ENCODE assay signal across 24 cellular contexts in the genomic region with DNA sequence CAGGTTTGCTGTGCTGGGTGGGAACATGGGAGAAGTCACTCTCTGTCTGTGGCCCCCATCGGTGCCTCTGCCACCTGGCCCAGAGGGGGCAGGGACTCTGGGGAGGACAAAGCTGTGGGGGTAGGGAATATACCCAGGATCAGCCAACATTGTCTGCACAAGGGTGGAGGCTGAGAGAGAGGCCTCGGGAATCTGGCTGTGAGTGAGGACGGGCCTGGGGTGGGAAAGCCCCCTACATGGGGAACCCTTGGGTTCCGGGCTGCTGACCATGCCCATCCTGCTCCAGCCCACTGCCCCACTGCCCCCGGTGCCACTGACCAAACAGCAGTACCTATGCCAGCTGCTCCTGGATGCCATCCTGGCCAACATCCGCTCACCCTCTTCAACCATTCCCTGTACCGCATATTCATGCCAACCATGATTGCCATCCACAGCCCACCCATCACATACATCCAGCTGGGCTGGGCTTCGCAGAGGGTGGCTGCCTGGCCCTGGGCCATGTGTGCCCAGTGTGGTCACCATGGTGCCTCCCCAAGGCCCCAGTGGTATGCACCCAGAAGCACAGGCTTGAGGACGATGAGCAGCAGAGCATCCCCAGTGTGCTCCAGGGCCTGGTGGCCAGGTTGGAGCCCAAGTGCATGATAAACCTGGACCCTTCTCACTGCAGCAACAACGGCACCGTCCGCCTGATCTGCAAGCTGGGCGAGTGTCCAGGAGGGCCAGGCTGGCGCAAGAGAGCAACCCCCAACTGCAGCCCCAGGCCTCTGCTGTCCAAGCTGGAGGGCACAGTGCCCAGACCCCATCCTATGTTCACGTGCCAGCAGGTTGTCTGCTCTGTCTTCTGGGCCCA. TPM values are rescaled to one million over a fixed set of nuclear protein-coding genes. Genes with fewer than 3 reads are reported as not detected.
"Had no signal": no experiment of that assay in that cellular context is flagged by ENCODE, and none has a peak within 500 bp of the region (broad histone marks: within the 10 kb centered on the region; RNA-seq: fewer than 3 reads in every experiment).

No MANE protein-coding gene starts in this region.

- H3K4me3 ChIP-seq: left ventricle myocardium inferior, right lobe of liver, smooth muscle cell, upper lobe of left lung had no signal

- H3K27ac ChIP-seq: left ventricle myocardium inferior, parathyroid adenoma, right lobe of liver, upper lobe of left lung had no signal

- H3K27me3 ChIP-seq: right lobe of liver, upper lobe of left lung had no signal

- H3K36me3 Mint-ChIP-seq: activated naive CD8-positive, alpha-beta T cell; natural killer cell; stimulated activated naive B cell treated with anti-CD40 and anti-IgM and Interleukin-4, amounts not matched to agents 10 μg/mL and 1 μg/mL and 100 μg/mL, for 72 hours had no signal

- H3K36me3 ChIP-seq: left ventricle myocardium inferior, right lobe of liver, upper lobe of left lung had no signal

- H3K27me3 Mint-ChIP-seq: activated naive CD8-positive, alpha-beta T cell had no signal

- DNase-seq: activated CD4-positive, alpha-beta T cell treated with anti-CD3 and anti-CD28 coated beads for 1 hour; activated CD4-positive, alpha-beta T cell treated with anti-CD3 and anti-CD28 coated beads, Interleukin-2, amount 50 U/mL, for 1 hour; activated CD8-positive, alpha-beta T cell treated with anti-CD3 and anti-CD28 coated beads, Interleukin-2, amount 10 ng/mL, durations not matched to agents 7 days and 5 days; activated gamma-delta T cell treated with Interleukin-2 at 50 U/mL for 16 hours; amniotic stem cell; cerebellar nuclear complex; effector CD4-positive, alpha-beta T cell; erythroblast; foreskin melanocyte; kidney glomerular epithelial cell; left ventricle myocardium inferior; midbrain; natural killer cell; stimulated activated CD4-positive, alpha-beta T cell treated with anti-CD3 and anti-CD28 coated beads, Interleukin-2, amount 100 ng/mL, for 48 hours; stimulated activated CD8-positive, alpha-beta memory T cell treated with anti-CD3 and anti-CD28 coated beads, Interleukin-4, amount 100 ng/mL, for 48 hours; stimulated activated naive B cell treated with anti-CD40 and anti-IgM and Interleukin-4, amounts not matched to agents 10 μg/mL and 1 μg/mL and 100 μg/mL, for 72 hours; T-helper 1 cell had no signal

- H3K4me1 Mint-ChIP-seq: natural killer cell; stimulated activated naive B cell treated with anti-CD40 and anti-IgM and Interleukin-4, amounts not matched to agents 10 μg/mL and 1 μg/mL and 100 μg/mL, for 72 hours had no signal

- H3K4me3 Mint-ChIP-seq: activated CD8-positive, alpha-beta T cell treated with anti-CD3 and anti-CD28 coated beads, Interleukin-2, amount 10 ng/mL, durations not matched to agents 7 days and 5 days; activated naive CD8-positive, alpha-beta T cell; natural killer cell; stimulated activated naive B cell treated with anti-CD40 and anti-IgM and Interleukin-4, amounts not matched to agents 10 μg/mL and 1 μg/mL and 100 μg/mL, for 72 hours had no signal

- H3K27ac Mint-ChIP-seq: activated CD8-positive, alpha-beta T cell treated with anti-CD3 and anti-CD28 coated beads, Interleukin-2, amount 10 ng/mL, durations not matched to agents 7 days and 5 days; activated naive CD8-positive, alpha-beta T cell; natural killer cell; stimulated activated naive B cell treated with anti-CD40 and anti-IgM and Interleukin-4, amounts not matched to agents 10 μg/mL and 1 μg/mL and 100 μg/mL, for 72 hours had no signal

- H3K9me3 Mint-ChIP-seq: natural killer cell; stimulated activated naive B cell treated with anti-CD40 and anti-IgM and Interleukin-4, amounts not matched to agents 10 μg/mL and 1 μg/mL and 100 μg/mL, for 72 hours had no signal

- H3K9me3 ChIP-seq: left ventricle myocardium inferior, right lobe of liver, upper lobe of left lung had no signal

- ATAC-seq: activated CD8-positive, alpha-beta T cell treated with anti-CD3 and anti-CD28 coated beads, Interleukin-2, amount 10 ng/mL, durations not matched to agents 7 days and 5 days; natural killer cell; right lobe of liver; stimulated activated naive B cell treated with anti-CD40 and anti-IgM and Interleukin-4, amounts not matched to agents 10 μg/mL and 1 μg/mL and 100 μg/mL, for 72 hours had no signal

- H3K4me1 ChIP-seq: left ventricle myocardium inferior, parathyroid adenoma, right lobe of liver, upper lobe of left lung had no signal

RNA-seq across cellular contexts. Expression of a gene that starts 6.9 kb away (rescaled TPM):
- total RNA-seq: activated CD8-positive, alpha-beta T cell treated with anti-CD3 and anti-CD28 coated beads, Interleukin-2, amount 10 ng/mL, durations not matched to agents 7 days and 5 days; bronchial epithelial cell; left ventricle myocardium inferior; natural killer cell; right lobe of liver; temporal lobe; upper lobe of left lung had no signal
